ENCODE assay signal across 12 cellular contexts in the genomic region with DNA sequence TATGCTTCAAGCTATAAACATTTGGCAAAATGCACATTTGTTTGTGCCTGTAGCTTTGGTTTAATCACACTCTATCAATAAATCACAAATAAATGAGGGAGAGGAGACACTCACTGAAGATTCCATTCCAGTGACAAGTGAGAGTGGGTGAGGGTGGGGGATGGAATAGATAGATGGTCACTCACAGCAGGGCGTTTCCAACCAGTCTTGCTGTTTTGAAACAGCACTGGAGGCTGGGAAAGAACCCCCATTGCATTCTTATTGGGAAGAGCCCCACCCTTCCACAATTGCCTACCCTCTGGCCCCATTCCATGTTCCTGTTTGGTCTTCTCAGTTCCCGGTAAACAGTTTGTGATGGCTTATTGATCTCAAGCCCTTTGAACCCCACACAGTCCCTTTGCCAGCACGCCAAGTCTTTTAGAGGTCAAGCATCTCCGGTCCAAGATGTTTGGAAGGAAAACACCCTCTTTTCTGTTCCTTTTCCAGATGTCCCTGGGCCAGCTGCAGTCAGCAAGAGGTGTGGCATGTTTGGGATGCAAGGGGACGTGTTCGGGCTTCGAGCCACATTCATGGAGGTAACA. TPM values are rescaled to one million over a fixed set of nuclear protein-coding genes. Genes with fewer than 3 reads are reported as not detected.
DNase-seq lines count a peak whose midpoint lies in the region; ATAC-seq, FAIRE-seq and TF ChIP-seq lines count a peak whose summit lies in the region.
"Had no signal": no experiment of that assay in that cellular context is flagged by ENCODE, and none has a peak within 500 bp of the region (broad histone marks: within the 10 kb centered on the region; RNA-seq: fewer than 3 reads in every experiment).

No MANE protein-coding gene starts in this region.

- H3K9me3 ChIP-seq in gastroesophageal sphincter (no peaks in the 10 kb centered on the region), pancreas (no peaks in the 10 kb centered on the region)
- H3K9me3 ChIP-seq: esophagus squamous epithelium had no signal

- DNase-seq in AG08395 (ENCODE audit: low spot score) (peak; percentile 92), RPMI7951 (ENCODE audit: low read depth) (peak; percentile 43), pancreas (no peak), mesothelial cell of epicardium (ENCODE audit: low spot score in 2 of 2, unreplicated experiment in 2 of 2) (no peak)
- DNase-seq in stimulated activated CD4-positive, alpha-beta T cell treated with anti-CD3 and anti-CD28 coated beads, Interleukin-1b, Interleukin-23, amount 100 ng/mL, for 48 hours: no peak
- DNase-seq in activated naive CD4-positive, alpha-beta T cell treated with anti-CD3 and anti-CD28 coated beads, Interleukin-2, amount 50 U/mL, for 72 hours (ENCODE audit: low spot score in 2 of 2): no peak
- DNase-seq: esophagus squamous epithelium, NCI-H1417 treated with DMSO at 0.1 percent for 48 hours had no signal

- peak; percentile 75 for ATAC-seq in gastroesophageal sphincter
- peak in 3 of 4 donors; percentile 19 to 38 (median 30) for ATAC-seq in pancreas
- ATAC-seq in activated naive CD4-positive, alpha-beta T cell treated with anti-CD3 and anti-CD28 coated beads, Interleukin-2, amount 50 U/mL, for 72 hours: no peak
- no peak for ATAC-seq in GM21526 (IDR thresholded peaks at IDR 0.05; ENCODE audit: low FRiP score, unreplicated experiment)

- H3K4me3 ChIP-seq in gastroesophageal sphincter (no peak overlapping the region), pancreas (no peak overlapping the region)
- H3K4me3 ChIP-seq: esophagus squamous epithelium had no signal

- H3K4me1 ChIP-seq in gastroesophageal sphincter (peaks cover 0 to 34% (median 0%) of the 10 kb centered on the region in 3 donors), pancreas (peaks cover 0 to 10% (median 3%) of the 10 kb centered on the region in 3 donors)
- H3K4me1 ChIP-seq: parathyroid adenoma had no signal

- FAIRE-seq in pancreas (lab: Jason Lieb, UNC): no peak

- peaks cover 36% of the 10 kb centered on the region for H3K4me1 Mint-ChIP-seq in mesothelial cell of epicardium
- H3K4me1 Mint-ChIP-seq: B cell had no signal

- 75 to 83% methylated on average over 4 of the region's 7 CpGs for WGBS in gastroesophageal sphincter (ENCODE audit: low coverage in 1 of 2), 2 donors
- 49 to 55% methylated on average over 7 of the region's 7 CpGs for WGBS in pancreas, 2 donors

- TF ChIP-seq CTCF in gastroesophageal sphincter (IDR thresholded peaks at IDR 0.05) (no peak), pancreas (IDR thresholded peaks at IDR 0.05) (no peak), mesothelial cell of epicardium (IDR thresholded peaks at IDR 0.05; ENCODE audit: unreplicated experiment) (no peak)

- TF ChIP-seq POLR2A in gastroesophageal sphincter (IDR thresholded peaks at IDR 0.05): no peak

- no peaks in the 10 kb centered on the region for H3K9me3 Mint-ChIP-seq in activated naive CD4-positive, alpha-beta T cell treated with anti-CD3 and anti-CD28 coated beads, Interleukin-2, amount 50 U/mL, for 72 hours
- H3K9me3 Mint-ChIP-seq in mesothelial cell of epicardium: no peaks in the 10 kb centered on the region

- TF ChIP-seq EP300 in gastroesophageal sphincter (IDR thresholded peaks at IDR 0.05): no peak

- H3K27me3 ChIP-seq in gastroesophageal sphincter: no peaks in the 10 kb centered on the region
- H3K27me3 ChIP-seq in pancreas: no peaks in the 10 kb centered on the region
- H3K27me3 ChIP-seq: esophagus squamous epithelium had no signal

- H3K36me3 ChIP-seq in gastroesophageal sphincter (peaks cover 0 to 4% of the 10 kb centered on the region in 2 donors), pancreas (no peaks in the 10 kb centered on the region)

- peak overlapping the region in 2 of 4 donors; percentile 16 to 25 for H3K27ac ChIP-seq in gastroesophageal sphincter
- no peak overlapping the region for H3K27ac ChIP-seq in pancreas
- H3K27ac ChIP-seq: parathyroid adenoma had no signal

- no peaks in the 10 kb centered on the region for H3K27me3 Mint-ChIP-seq in mesothelial cell of epicardium (ENCODE audit: low read depth)
- H3K27me3 Mint-ChIP-seq: B cell had no signal

- H3K27ac Mint-ChIP-seq in activated naive CD4-positive, alpha-beta T cell treated with anti-CD3 and anti-CD28 coated beads, Interleukin-2, amount 50 U/mL, for 72 hours: no peak overlapping the region
- H3K27ac Mint-ChIP-seq in mesothelial cell of epicardium: no peak overlapping the region
- H3K27ac Mint-ChIP-seq: B cell had no signal

- H3K36me3 Mint-ChIP-seq in activated naive CD4-positive, alpha-beta T cell treated with anti-CD3 and anti-CD28 coated beads, Interleukin-2, amount 50 U/mL, for 72 hours: no peaks in the 10 kb centered on the region
- peaks cover 16% of the 10 kb centered on the region for H3K36me3 Mint-ChIP-seq in mesothelial cell of epicardium

- no peak overlapping the region for H3K4me3 Mint-ChIP-seq in mesothelial cell of epicardium
- H3K4me3 Mint-ChIP-seq: B cell had no signal

- intact Hi-C loops in pancreas (cut with DNase I): no loop called here

RNA-seq across cellular contexts. Expression of a gene that starts 30.7 kb away (rescaled TPM):
- total RNA-seq in RPMI7951 (2014; rRNA removed; shearing (Covaris generic)): 31.8 and 40.6 TPM in 2 replicates
- 100 to 1,000 TPM in 2 of 4 donors, 10 to 100 TPM in 2; 17.6 to 318 (median 136) TPM for total RNA-seq in gastroesophageal sphincter
- 10 to 100 TPM; 14.4 to 32.0 (median 17.4) TPM for total RNA-seq in pancreas
- polyA plus RNA-seq in pancreas: 10 to 100 TPM; 14.0 to 39.4 TPM
- total RNA-seq in activated naive CD4-positive, alpha-beta T cell treated with anti-CD3 and anti-CD28 coated beads, Interleukin-2, amount 50 U/mL, for 72 hours: 1 to 10 TPM; 1.3 to 2.5 TPM
- 20.8 to 24.2 TPM (median 22.4 TPM) in 3 replicates for total RNA-seq in mesothelial cell of epicardium

Comparison
In these comparisons a context has a peak if more than half of its experiments do, and no peak if none do; other contexts are left out.
1. DNase-seq: peak in AG08395 (single experiment) and RPMI7951 (single experiment); none in pancreas (0 of 6), stimulated activated CD4-positive, alpha-beta T cell treated with anti-CD3 and anti-CD28 coated beads, Interleukin-1b, Interleukin-23, amount 100 ng/mL, for 48 hours (single experiment), activated naive CD4-positive, alpha-beta T cell treated with anti-CD3 and anti-CD28 coated beads, Interleukin-2, amount 50 U/mL, for 72 hours (0 of 2) and mesothelial cell of epicardium (0 of 2).
2. ATAC-seq: peak in gastroesophageal sphincter (single experiment) and pancreas (3 of 4); none in activated naive CD4-positive, alpha-beta T cell treated with anti-CD3 and anti-CD28 coated beads, Interleukin-2, amount 50 U/mL, for 72 hours (0 of 2) and GM21526 (single experiment).